ENCODE assay signal across 20 cellular contexts in genomic region chr2:207160115-207160514, GRCh38. TPM values are rescaled to one million over a fixed set of nuclear protein-coding genes. Genes with fewer than 3 reads are reported as not detected.
DNase-seq lines count a peak whose midpoint lies in the region; ATAC-seq and TF ChIP-seq lines count a peak whose summit lies in the region.
"Had no signal": no experiment of that assay in that cellular context is flagged by ENCODE, and none has a peak within 500 bp of the region (broad histone marks: within the 10 kb centered on the region; RNA-seq: fewer than 3 reads in every experiment).

No MANE protein-coding gene starts in this region.

- no peaks in the 10 kb centered on the region for H3K36me3 ChIP-seq in cardiac muscle cell
- peaks cover 20% of the 10 kb centered on the region for H3K36me3 ChIP-seq in MG63

- peak; percentile 66 to 67 for DNase-seq in cardiac muscle cell (ENCODE audit: low read depth in 1 of 2, low spot score in 1 of 2)
- no peak for DNase-seq in right cardiac atrium
- peak; percentile 47 for DNase-seq in choroid plexus epithelial cell (ENCODE audit: low read depth)
- DNase-seq in medulla oblongata (ENCODE audit: extremely low spot score) = peak; percentile 36
- DNase-seq in substantia nigra (lab: John Stamatoyannopoulos, UW) = no peak
- no peak for DNase-seq in GDM1 (lab: John Stamatoyannopoulos, UW)
- DNase-seq in cerebellar nuclear complex (lab: John Stamatoyannopoulos, UW) = no peak
- no peak for DNase-seq in MG63
- DNase-seq: activated CD8-positive, alpha-beta memory T cell treated with anti-CD3 and anti-CD28 coated beads, Interleukin-2, amount 10 ng/mL, durations not matched to agents 7 days and 5 days; body of pancreas; CD4-positive, CD25-positive, alpha-beta regulatory T cell; DMS79; left cardiac atrium; NCI-H1048; posterior cingulate gyrus; stimulated activated CD4-positive, alpha-beta T cell treated with anti-CD3 and anti-CD28 coated beads, Interleukin-12 subunit alpha, Interleukin-12 subunit beta, amount 100 ng/mL, for 4 hours; stimulated activated naive CD4-positive, alpha-beta T cell had no signal

- H3K27me3 ChIP-seq in cardiac muscle cell = no peaks in the 10 kb centered on the region
- H3K27me3 ChIP-seq in right cardiac atrium (ENCODE audit: control insufficient read depth, insufficient read depth) = no peaks in the 10 kb centered on the region
- H3K27me3 ChIP-seq in MG63 = no peaks in the 10 kb centered on the region
- H3K27me3 ChIP-seq: body of pancreas had no signal

- WGBS in right cardiac atrium = 39% methylated on average over 7 of the region's 7 CpGs

- intact Hi-C loops in right cardiac atrium (cut with DNase I) = loop anchor here in 3 of 4 donors (5.0 to 10.0 kb wide), 4 partner anchors 78 to 315 kb away; no protein-coding TSS in a partner anchor

- H3K4me3 ChIP-seq in cardiac muscle cell (no peak overlapping the region), right cardiac atrium (ENCODE audit: low read length) (no peak overlapping the region), choroid plexus epithelial cell (ENCODE audit: low read depth, low read length) (no peak overlapping the region), MG63 (no peak overlapping the region)
- H3K4me3 ChIP-seq: body of pancreas, K562 had no signal

- H3K4me1 ChIP-seq in cardiac muscle cell (ENCODE audit: low read depth) (peaks cover 6% of the 10 kb centered on the region), right cardiac atrium (ENCODE audit: control insufficient read depth, insufficient read depth, low read length) (peaks cover 19% of the 10 kb centered on the region)

- no peak for ATAC-seq in right cardiac atrium
- ATAC-seq: activated CD4-positive, CD25-positive, alpha-beta regulatory T cell treated with anti-CD3 and anti-CD28 coated beads, Interleukin-2, amount 50 U/mL, for 24 hours; activated CD8-positive, alpha-beta memory T cell treated with anti-CD3 and anti-CD28 coated beads, Interleukin-2, amount 10 ng/mL, durations not matched to agents 7 days and 5 days; body of pancreas; K562; left cardiac atrium had no signal

- TF ChIP-seq CTCF in cardiac muscle cell (IDR thresholded peaks at IDR 0.05; ENCODE audit: low read depth, low read length) (no peak), choroid plexus epithelial cell (conservative IDR thresholded peaks at IDR 0.05; ENCODE audit: low read depth, low read length) (no peak)

- H3K27ac ChIP-seq in cardiac muscle cell (no peak overlapping the region), right cardiac atrium (ENCODE audit: low read length) (no peak overlapping the region), substantia nigra (ENCODE audit: low read depth, low read length, poor library complexity, severe bottlenecking) (peak overlapping the region; percentile 24)
- H3K27ac ChIP-seq: body of pancreas, RWPE1 had no signal

- H3K9me3 ChIP-seq in cardiac muscle cell (ENCODE audit: low read depth) = no peaks in the 10 kb centered on the region
- no peaks in the 10 kb centered on the region for H3K9me3 ChIP-seq in right cardiac atrium (ENCODE audit: control insufficient read depth, low read length)
- no peaks in the 10 kb centered on the region for H3K9me3 ChIP-seq in MG63
- H3K9me3 ChIP-seq: body of pancreas had no signal

RNA-seq across cellular contexts. Expression of gene KLF7, which starts 5.6 kb away (rescaled TPM):
- 7.5 and 9.3 TPM in 2 replicates for total RNA-seq in cardiac muscle cell
- polyA plus RNA-seq in cardiac muscle cell = 8.3 and 9.6 TPM in 2 replicates
- 10 to 100 TPM; 18.2 to 35.6 (median 27.0) TPM for total RNA-seq in right cardiac atrium
- polyA plus RNA-seq in right cardiac atrium = 6.0 TPM
- 6.0 and 7.2 TPM in 2 replicates for total RNA-seq in MG63 (2014; rRNA removed; shearing (Covaris generic); ENCODE audit: low replicate concordance)

Comparison
In these comparisons a context has a peak if more than half of its experiments do, and no peak if none do; other contexts are left out.
1. DNase-seq: peak in cardiac muscle cell (2 of 2), choroid plexus epithelial cell (single experiment) and medulla oblongata (single experiment); none in right cardiac atrium (0 of 3), substantia nigra (0 of 49), GDM1 (single experiment), cerebellar nuclear complex (0 of 2) and MG63 (single experiment).